Comparison of ENCODE assay signal across 19 cellular contexts in genomic region chr3:171116365-171116764, GRCh38.
A peak's percentile ranks its signal among the peaks of the same experiment; 100 is the strongest.
DNase-seq lines count a peak whose midpoint lies in the region; ATAC-seq and TF ChIP-seq lines count a peak whose summit lies in the region.
"Had no signal": no experiment of that assay in that cellular context is flagged by ENCODE, and none has a peak within 500 bp of the region (broad histone marks: within the 10 kb centered on the region; RNA-seq: fewer than 3 reads in every experiment).

No MANE protein-coding gene starts in this region.

- CTCF ChIA-PET in PC-9 (lab: Charles Lee), result no interaction called here

- no peaks in the 10 kb centered on the region for H3K36me3 ChIP-seq in PC-9 (ENCODE audit: low read depth)
- H3K36me3 ChIP-seq: ovary had no signal

- H3F3A ChIP-seq in PC-9 (ENCODE audit: insufficient read depth, low read depth), result no peaks in the 10 kb centered on the region; the same call in 1 of the 2 replicates

- BruUV-seq in PC-9 (replicated peaks; lab: Mats Ljungman, UMichigan), result no TSS peak

- no peaks in the 10 kb centered on the region for H3K27me3 Mint-ChIP-seq in T-helper 2 cell treated with Interferon-gamma antibody and Interleukin-4, amounts not matched to agents 5 μg/mL and 100 μg/mL, for 36 hours (ENCODE audit: low read depth)
- H3K27me3 Mint-ChIP-seq: activated naive CD8-positive, alpha-beta T cell treated with anti-CD3 and anti-CD28 coated beads for 36 hours; IgD-negative memory B cell had no signal

- no peaks in the 10 kb centered on the region for H3K4me1 ChIP-seq in PC-9 (replicated peaks; ENCODE audit: insufficient read depth)
- H3K4me1 ChIP-seq: Caco-2, Peyer's patch had no signal

- no peak overlapping the region for H3K27ac Mint-ChIP-seq in T-helper 2 cell treated with Interferon-gamma antibody and Interleukin-4, amounts not matched to agents 5 μg/mL and 100 μg/mL, for 36 hours
- H3K27ac Mint-ChIP-seq: activated naive CD8-positive, alpha-beta T cell treated with anti-CD3 and anti-CD28 coated beads for 36 hours; IgD-negative memory B cell had no signal

- no peaks in the 10 kb centered on the region for H3K27me3 ChIP-seq in PC-9 (ENCODE audit: insufficient read depth, low read depth)
- H3K27me3 ChIP-seq: ovary, Peyer's patch had no signal

- TF ChIP-seq CTCF in astrocyte of the spinal cord (IDR thresholded peaks at IDR 0.05; ENCODE audit: low read depth, low read length) (no peak), foreskin fibroblast (IDR thresholded peaks at IDR 0.05; ENCODE audit: low read depth, low read length) (no peak), PC-9 (conservative IDR thresholded peaks at IDR 0.05) (no peak)

- peaks cover 51% of the 10 kb centered on the region for H3K36me3 Mint-ChIP-seq in T-helper 2 cell treated with Interferon-gamma antibody and Interleukin-4, amounts not matched to agents 5 μg/mL and 100 μg/mL, for 36 hours (ENCODE audit: low read depth)

- intact Hi-C loops in PC-9 (cut with micrococcal nuclease; ENCODE audit: unreplicated experiment), result no loop called here

- DNase-seq in Daoy (ENCODE audit: low read depth), result peak; percentile 13
- peak; percentile 25 for DNase-seq in LHCN-M2 (ENCODE audit: low read depth)
- peak; percentile 24 for DNase-seq in astrocyte of the spinal cord (ENCODE audit: low read depth, low spot score)
- peak; percentile 37 to 78 for DNase-seq in foreskin fibroblast
- no peak for DNase-seq in cerebellar cortex (ENCODE audit: low spot score)
- DNase-seq in PC-9, result no peak
- DNase-seq in T-helper 2 cell treated with Interferon-gamma antibody and Interleukin-4, amounts not matched to agents 5 μg/mL and 100 μg/mL, for 36 hours (ENCODE audit: low spot score), result no peak
- DNase-seq: activated naive CD8-positive, alpha-beta T cell treated with anti-CD3 and anti-CD28 coated beads for 36 hours; Caco-2; cerebellar nuclear complex; NCI-H1048; NCI-H2081 treated with DMSO at 0.1 percent for 48 hours; NCI-H748 treated with DMSO at 0.1 percent for 48 hours; ovary; Peyer's patch; stimulated activated CD4-positive, alpha-beta T cell treated with anti-CD3 and anti-CD28 coated beads, Interleukin-4, amount 100 ng/mL, for 24 hours; T-helper 1 cell had no signal

- in situ Hi-C loops in astrocyte of the spinal cord (cut with HindIII; ENCODE audit: low sequenced_read_pairs), result no loop called here

- no peaks in the 10 kb centered on the region for H4K20me1 ChIP-seq in PC-9 (ENCODE audit: insufficient read depth)

- H3K9me3 Mint-ChIP-seq in T-helper 2 cell treated with Interferon-gamma antibody and Interleukin-4, amounts not matched to agents 5 μg/mL and 100 μg/mL, for 36 hours, result peaks cover 10% of the 10 kb centered on the region

- H3K79me2 ChIP-seq in PC-9 (ENCODE audit: low read depth), result no peaks in the 10 kb centered on the region

- no peak overlapping the region for H3K27ac ChIP-seq in PC-9
- H3K27ac ChIP-seq: ovary, Peyer's patch had no signal

- H3K4me3 ChIP-seq in astrocyte of the spinal cord (ENCODE audit: low read depth, low read length) (no peak overlapping the region), foreskin fibroblast (ENCODE audit: low read depth in 1 of 2, low read length in 2 of 2) (no peak overlapping the region), PC-9 (no peak overlapping the region)
- H3K4me3 ChIP-seq: ovary, Peyer's patch had no signal

- ATAC-seq in HG03571 (IDR thresholded peaks at IDR 0.05; ENCODE audit: unreplicated experiment), result no peak

- no peaks in the 10 kb centered on the region for H3K4me1 Mint-ChIP-seq in T-helper 2 cell treated with Interferon-gamma antibody and Interleukin-4, amounts not matched to agents 5 μg/mL and 100 μg/mL, for 36 hours (ENCODE audit: low read depth)
- H3K4me1 Mint-ChIP-seq: activated naive CD8-positive, alpha-beta T cell treated with anti-CD3 and anti-CD28 coated beads for 36 hours; IgD-negative memory B cell had no signal

- no peak overlapping the region for H3K4me2 ChIP-seq in PC-9

- H3K9me3 ChIP-seq in PC-9 (ENCODE audit: insufficient read depth, low read depth), result no peaks in the 10 kb centered on the region
- H3K9me3 ChIP-seq: Caco-2, ovary, Peyer's patch had no signal

- no peak overlapping the region for H2AFZ ChIP-seq in PC-9

- no peak overlapping the region for H3K4me3 Mint-ChIP-seq in T-helper 2 cell treated with Interferon-gamma antibody and Interleukin-4, amounts not matched to agents 5 μg/mL and 100 μg/mL, for 36 hours
- H3K4me3 Mint-ChIP-seq: activated naive CD8-positive, alpha-beta T cell treated with anti-CD3 and anti-CD28 coated beads for 36 hours; IgD-negative memory B cell had no signal

- POLR2A ChIA-PET in PC-9 (lab: Charles Lee; ENCODE audit: unreplicated experiment), result no interaction called here

- no peaks in the 10 kb centered on the region for H3K9me2 ChIP-seq in PC-9 (ENCODE audit: insufficient read depth)

Comparison
In these comparisons a context has a peak if more than half of its experiments do, and no peak if none do; other contexts are left out.
1. DNase-seq: peak in Daoy (single experiment), LHCN-M2 (single experiment), astrocyte of the spinal cord (single experiment) and foreskin fibroblast (2 of 2); none in cerebellar cortex (single experiment), PC-9 (0 of 2) and T-helper 2 cell treated with Interferon-gamma antibody and Interleukin-4, amounts not matched to agents 5 μg/mL and 100 μg/mL, for 36 hours (single experiment).